Comparison of ENCODE assay signal across 8 cellular contexts in genomic region chr1:207321045-207321789, GRCh38. TPM values are rescaled to one million over a fixed set of nuclear protein-coding genes. Genes with fewer than 3 reads are reported as not detected.
A peak's percentile ranks its signal among the peaks of the same experiment; 100 is the strongest.
DNase-seq lines count a peak whose midpoint lies in the region; ATAC-seq, FAIRE-seq and TF ChIP-seq lines count a peak whose summit lies in the region.

CD55 (plus strand) TSS chr1:207321678; CDS start chr1:207321766, 88 bp downstream.

- H3K4me1 Mint-ChIP-seq in chondrocyte (ENCODE audit: low read depth): peaks cover 14% of the 10 kb centered on the region

- intact Hi-C loops in kidney (cut with DNase I): no loop called here

- FAIRE-seq in kidney (lab: Jason Lieb, UNC): peak; percentile 46

- ATAC-seq in GM18909 (IDR thresholded peaks at IDR 0.05; ENCODE audit: poor library complexity, unreplicated experiment) (peak; percentile 93), HG03175 (IDR thresholded peaks at IDR 0.05; ENCODE audit: unreplicated experiment) (peak; percentile 90)

- H3K36me3 ChIP-seq in kidney (ENCODE audit: control insufficient read depth in 1 of 2, insufficient read depth in 2 of 2, low read length in 2 of 2): peaks cover 0 to 4% of the 10 kb centered on the region in 2 donors

- H3K4me3 Mint-ChIP-seq in chondrocyte (ENCODE audit: unreplicated experiment): peak within 1 kb of the TSS; percentile 87

- H3K27ac ChIP-seq in kidney (ENCODE audit: low read depth in 2 of 2, low read length in 2 of 2): peak within 1 kb of the TSS; percentile 95

- no peaks in the 10 kb centered on the region for H3K9me3 ChIP-seq in kidney (ENCODE audit: control insufficient read depth in 1 of 2, low read length in 2 of 2)

- H3K9ac ChIP-seq in kidney (ENCODE audit: low read length in 2 of 2): peak within 1 kb of the TSS; percentile 84 to 97

- DNase-seq in AG09319 (ENCODE audit: extremely low read depth, low read depth): peak; percentile 90
- peak; percentile 57 for DNase-seq in NCI-H345 treated with DMSO at 0.1 percent for 48 hours (lab: John Stamatoyannopoulos, UW; ENCODE audit: unreplicated experiment)
- DNase-seq in activated CD4-positive, alpha-beta T cell treated with anti-CD3 and anti-CD28 coated beads for 24 hours (ENCODE audit: low read depth in 2 of 2): peak; percentile 93
- no peak for DNase-seq in chondrocyte (ENCODE audit: low spot score)
- DNase-seq in kidney: peak; percentile 99
- peak; percentile 98 for DNase-seq in stimulated activated CD4-positive, alpha-beta T cell treated with anti-CD3 and anti-CD28 coated beads, Interleukin-15, amount 100 ng/mL, for 24 hours

- H3K4me1 ChIP-seq in kidney (ENCODE audit: control insufficient read depth in 1 of 2, insufficient read depth in 1 of 2, low read depth in 1 of 2, low read length in 2 of 2): peaks cover 0 to 2% of the 10 kb centered on the region in 2 donors

- no peaks in the 10 kb centered on the region for H3K36me3 Mint-ChIP-seq in chondrocyte (ENCODE audit: low read depth)

- no peaks in the 10 kb centered on the region for H3K9me3 Mint-ChIP-seq in chondrocyte (ENCODE audit: low read depth)

- H3K27me3 Mint-ChIP-seq in chondrocyte (ENCODE audit: low read depth): peaks cover 37% of the 10 kb centered on the region

- H3K27ac Mint-ChIP-seq in chondrocyte (ENCODE audit: unreplicated experiment): peak within 1 kb of the TSS; percentile 80

- TF ChIP-seq CTCF in AG09319 (IDR thresholded peaks at IDR 0.05; ENCODE audit: low read depth, low read length): peak; percentile 18
- peak; percentile 37 for TF ChIP-seq CTCF in chondrocyte (IDR thresholded peaks at IDR 0.05)
- TF ChIP-seq CTCF in kidney (IDR thresholded peaks at IDR 0.05; ENCODE audit: borderline replicate concordance, extremely low read depth, insufficient read depth): peak; percentile 29

- H3K4me3 ChIP-seq in kidney (ENCODE audit: low read length in 2 of 2): peak within 1 kb of the TSS; percentile 90 to 98

RNA-seq across cellular contexts. Expression of gene CD55, which starts in this region (rescaled TPM):
- 4.7 to 5.3 TPM (median 4.9 TPM) in 3 replicates for total RNA-seq in chondrocyte
- total RNA-seq in kidney: 69.5 TPM
- polyA plus RNA-seq in kidney (ENCODE audit: insufficient read depth, low read depth, low replicate concordance): 28.8 TPM

Comparison
In these comparisons a context has a peak if more than half of its experiments do, and no peak if none do; other contexts are left out.
1. RNA of gene CD55 (total RNA-seq): 69.5 TPM in kidney (single experiment); 4.7 to 5.3 TPM in chondrocyte; every median in the first group is over 10 times any median in the second.
2. Peak in every context shown above with its lines, with median percentiles within 50 percentile points of each other: CTCF ChIP-seq.